Comparison of ENCODE assay signal across 10 cellular contexts in the genomic region with DNA sequence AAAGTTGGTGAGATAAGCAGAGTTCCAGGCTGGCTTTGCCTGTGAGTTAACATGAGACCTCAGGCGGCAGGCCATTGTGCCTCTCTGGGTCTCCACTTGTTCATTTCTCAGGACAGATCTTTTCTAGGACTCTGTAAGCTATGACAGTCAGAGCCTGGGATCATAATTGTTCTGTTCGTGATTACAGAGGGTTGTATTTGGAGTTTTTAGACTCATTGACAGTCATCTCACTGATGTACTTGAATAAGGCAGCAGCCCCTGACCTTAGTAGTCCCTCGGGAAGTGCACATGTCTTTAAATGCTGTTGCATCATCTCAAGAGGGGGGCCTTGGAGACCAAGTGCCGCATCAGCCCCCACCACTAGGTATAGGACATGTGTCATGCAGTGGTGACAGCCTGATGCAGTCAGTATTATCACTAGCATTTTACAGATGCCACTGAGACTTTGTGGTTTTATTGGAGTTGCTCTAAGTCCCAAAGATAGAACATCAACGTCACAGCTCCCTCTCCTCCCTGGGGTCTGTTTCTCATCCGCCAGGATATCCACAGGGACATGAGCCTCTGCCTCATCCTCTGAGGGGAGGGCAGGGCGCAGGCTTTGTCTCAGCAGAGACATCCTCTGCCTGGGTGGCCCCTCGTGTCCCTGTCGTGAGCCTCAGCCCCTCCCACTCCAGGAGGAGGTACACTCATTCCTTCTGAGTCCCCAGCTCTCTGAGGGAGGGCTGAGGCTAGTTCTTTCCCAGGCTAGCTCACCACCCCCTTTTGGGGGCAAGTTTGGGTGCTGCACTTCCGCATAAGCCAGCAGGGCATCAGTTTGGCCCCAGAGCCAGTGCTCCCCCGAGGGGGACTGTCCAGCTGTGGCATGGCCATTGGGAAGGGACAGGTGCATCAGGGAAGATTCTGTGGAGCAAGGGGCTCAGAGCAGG. TPM values are rescaled to one million over a fixed set of nuclear protein-coding genes. Genes with fewer than 3 reads are reported as not detected.
DNase-seq lines count a peak whose midpoint lies in the region; ATAC-seq and TF ChIP-seq lines count a peak whose summit lies in the region.
"Had no signal": no experiment of that assay in that cellular context is flagged by ENCODE, and none has a peak within 500 bp of the region (broad histone marks: within the 10 kb centered on the region; RNA-seq: fewer than 3 reads in every experiment).

No MANE protein-coding gene starts in this region.

- WGBS in spleen, 5 donors = 64 to 80% (median 70%) methylated on average over 9 to 11 of the region's 11 CpGs

- no peaks in the 10 kb centered on the region for H3K36me3 Mint-ChIP-seq in activated CD8-positive, alpha-beta memory T cell treated with anti-CD3 and anti-CD28 coated beads, Interleukin-2, amount 10 ng/mL, durations not matched to agents 7 days and 5 days

- CTCF ChIA-PET in activated CD8-positive, alpha-beta memory T cell treated with anti-CD3 and anti-CD28 coated beads, Interleukin-2, amount 10 ng/mL, durations not matched to agents 7 days and 5 days (lab: Charles Lee) = no interaction called here

- H3K9me3 Mint-ChIP-seq in activated CD8-positive, alpha-beta memory T cell treated with anti-CD3 and anti-CD28 coated beads, Interleukin-2, amount 10 ng/mL, durations not matched to agents 7 days and 5 days (ENCODE audit: low read depth) = no peaks in the 10 kb centered on the region

- H3K27ac Mint-ChIP-seq in activated CD8-positive, alpha-beta memory T cell treated with anti-CD3 and anti-CD28 coated beads, Interleukin-2, amount 10 ng/mL, durations not matched to agents 7 days and 5 days = no peak overlapping the region

- peaks cover 14% of the 10 kb centered on the region for H3K27me3 Mint-ChIP-seq in activated CD8-positive, alpha-beta memory T cell treated with anti-CD3 and anti-CD28 coated beads, Interleukin-2, amount 10 ng/mL, durations not matched to agents 7 days and 5 days

- no peak for TF ChIP-seq CTCF in spleen (IDR thresholded peaks at IDR 0.05 in 8 of 11, conservative IDR thresholded peaks at IDR 0.05 in 3 of 11)

- peak; percentile 54 for DNase-seq in H7
- peak; percentile 25 for DNase-seq in activated CD8-positive, alpha-beta memory T cell treated with anti-CD3 and anti-CD28 coated beads, Interleukin-2, amount 10 ng/mL, durations not matched to agents 7 days and 5 days
- DNase-seq in left cardiac atrium = peak; percentile 47
- DNase-seq in spleen = peak; percentile 54
- DNase-seq in NCI-H510A treated with DMSO at 0.1 percent for 48 hours (lab: John Stamatoyannopoulos, UW) = no peak
- DNase-seq in NCI-H146 (lab: John Stamatoyannopoulos, UW) = no peak
- DNase-seq: aorta, erythroblast, nephron progenitor cell had no signal

- no peak for TF ChIP-seq POLR2A in spleen (IDR thresholded peaks at IDR 0.05)

- H3K4me3 ChIP-seq in H7 (ENCODE audit: insufficient read depth, low read depth, low read length) = no peak overlapping the region
- no peak overlapping the region for H3K4me3 ChIP-seq in spleen

- H3K27ac ChIP-seq in spleen = peak overlapping the region in 5 of 8 donors; percentile 21 to 52 (median 24)

- no peaks in the 10 kb centered on the region for H3K27me3 ChIP-seq in H7 (ENCODE audit: control insufficient read depth, insufficient read depth, low read length)
- H3K27me3 ChIP-seq in spleen (replicated peaks in 1 of 7) = peaks cover 0 to 7% (median 0%) of the 10 kb centered on the region in 7 donors

- no peaks in the 10 kb centered on the region for H3K9me3 ChIP-seq in spleen

- intact Hi-C loops in left cardiac atrium (cut with DNase I) = no loop called here
- intact Hi-C loops in spleen (cut with DNase I; ENCODE audit: low total_unique reads) = no loop called here

- ATAC-seq in activated CD8-positive, alpha-beta memory T cell treated with anti-CD3 and anti-CD28 coated beads, Interleukin-2, amount 10 ng/mL, durations not matched to agents 7 days and 5 days = no peak
- peak; percentile 69 to 83 for ATAC-seq in left cardiac atrium
- no peak for ATAC-seq in GM18868 (IDR thresholded peaks at IDR 0.05; ENCODE audit: unreplicated experiment)

- peaks cover 0 to 4% (median 0%) of the 10 kb centered on the region in 6 donors for H3K4me1 ChIP-seq in spleen

- H3K4me1 Mint-ChIP-seq in activated CD8-positive, alpha-beta memory T cell treated with anti-CD3 and anti-CD28 coated beads, Interleukin-2, amount 10 ng/mL, durations not matched to agents 7 days and 5 days = no peaks in the 10 kb centered on the region

- H3K4me3 Mint-ChIP-seq in activated CD8-positive, alpha-beta memory T cell treated with anti-CD3 and anti-CD28 coated beads, Interleukin-2, amount 10 ng/mL, durations not matched to agents 7 days and 5 days = no peak overlapping the region
- H3K4me3 Mint-ChIP-seq: nephron progenitor cell had no signal

- H3K36me3 ChIP-seq in H7 (replicated peaks; ENCODE audit: control insufficient read depth, insufficient read depth, low read length) (no peaks in the 10 kb centered on the region), spleen (no peaks in the 10 kb centered on the region)

RNA-seq across cellular contexts. Expression of gene GLI2, which starts 14.1 kb away (rescaled TPM):
- total RNA-seq in H7 (2014; rRNA removed; shearing (Covaris generic)) = 37.3 and 41.4 TPM in 2 replicates
- total RNA-seq in activated CD8-positive, alpha-beta memory T cell treated with anti-CD3 and anti-CD28 coated beads, Interleukin-2, amount 10 ng/mL, durations not matched to agents 7 days and 5 days = 1 to 10 TPM in 1 of 2 experiments, under 1 TPM in 1; 0.28 to 1.3 TPM
- total RNA-seq in left cardiac atrium (1 to 10 TPM; 3.8 to 3.9 TPM), spleen (10 to 100 TPM in 1 of 7 donors, 1 to 10 TPM in 5, under 1 TPM in 1; 0.51 to 10.6 (median 1.7) TPM)
- under 1 TPM; 0.22 to 0.32 (median 0.23) TPM for polyA plus RNA-seq in spleen

Comparison
In these comparisons a context has a peak if more than half of its experiments do, and no peak if none do; other contexts are left out.
1. DNase-seq: peak in H7 (single experiment), activated CD8-positive, alpha-beta memory T cell treated with anti-CD3 and anti-CD28 coated beads, Interleukin-2, amount 10 ng/mL, durations not matched to agents 7 days and 5 days (single experiment), left cardiac atrium (single experiment) and spleen (single experiment); none in NCI-H510A treated with DMSO at 0.1 percent for 48 hours (single experiment) and NCI-H146 (single experiment).
2. ATAC-seq: peak in left cardiac atrium (2 of 2); none in activated CD8-positive, alpha-beta memory T cell treated with anti-CD3 and anti-CD28 coated beads, Interleukin-2, amount 10 ng/mL, durations not matched to agents 7 days and 5 days (single experiment) and GM18868 (single experiment).